15 cellular contexts compared by ENCODE assay signal in the genomic region with DNA sequence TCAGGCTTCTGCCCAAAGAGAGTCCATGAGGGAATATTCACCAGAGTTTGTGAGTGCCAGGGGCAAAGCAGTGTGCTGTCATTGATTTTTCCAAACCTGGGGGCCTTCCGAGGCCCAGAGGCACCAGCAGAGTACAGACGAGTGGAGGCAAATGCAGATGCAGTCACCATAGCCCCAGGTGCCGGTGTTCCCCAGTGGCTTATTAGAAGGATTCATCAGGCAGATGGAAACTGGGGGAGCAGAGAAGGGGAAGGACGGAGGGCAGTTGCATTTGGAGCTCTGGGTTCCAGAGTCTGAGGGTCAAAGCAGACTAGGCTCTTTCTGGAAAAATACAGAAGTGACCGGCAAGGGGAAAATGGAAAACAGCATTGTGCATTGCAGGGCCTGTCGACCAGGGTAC.
A peak's percentile ranks its signal among the peaks of the same experiment; 100 is the strongest.
DNase-seq lines count a peak whose midpoint lies in the region; ATAC-seq and TF ChIP-seq lines count a peak whose summit lies in the region.
"Had no signal": no experiment of that assay in that cellular context is flagged by ENCODE, and none has a peak within 500 bp of the region (broad histone marks: within the 10 kb centered on the region; RNA-seq: fewer than 3 reads in every experiment).

No MANE protein-coding gene starts in this region.

- no peaks in the 10 kb centered on the region for H3K9me3 ChIP-seq in vagina
- H3K9me3 ChIP-seq: BE2C had no signal

- DNase-seq in Right ventricle myocardium inferior (ENCODE audit: missing footprints) (peak; percentile 20), left cardiac atrium (no peak), NCI-H2171 treated with DMSO at 0.1 percent for 48 hours (lab: John Stamatoyannopoulos, UW) (peak; percentile 48), islet precursor cell (peak; percentile 32), vagina (ENCODE audit: extremely low spot score in 2 of 2) (peak in 1 of 2 donors; percentile 90), NCI-H526 (lab: John Stamatoyannopoulos, UW) (no peak)
- DNase-seq: BE2C; CD4-positive, alpha-beta memory T cell; DMS153; DMS79 treated with DMSO at 0.1 percent for 48 hours; EL had no signal

- no peak for TF ChIP-seq CTCF in vagina (IDR thresholded peaks at IDR 0.05)

- H3K4me1 ChIP-seq in vagina, result peaks cover 41% of the 10 kb centered on the region

- no peak overlapping the region for H3K4me3 ChIP-seq in vagina

- H3K27ac ChIP-seq in vagina, result peak overlapping the region; percentile 76
- H3K27ac ChIP-seq: C4-2B had no signal

- no peak for TF ChIP-seq POLR2A in vagina (IDR thresholded peaks at IDR 0.05)

- no peaks in the 10 kb centered on the region for H3K27me3 ChIP-seq in vagina
- H3K27me3 ChIP-seq: BE2C had no signal

- no peaks in the 10 kb centered on the region for H3K36me3 ChIP-seq in vagina
- H3K36me3 ChIP-seq: BE2C had no signal

- intact Hi-C loops in Right ventricle myocardium inferior (cut with DNase I) (no loop called here), left cardiac atrium (cut with DNase I) (no loop called here), vagina (cut with DNase I) (no loop called here)

- no peak for ATAC-seq in Right ventricle myocardium inferior
- no peak for ATAC-seq in left cardiac atrium
- ATAC-seq in GM21526 (IDR thresholded peaks at IDR 0.05; ENCODE audit: low FRiP score, unreplicated experiment), result no peak
- no peak for ATAC-seq in GM18873 (IDR thresholded peaks at IDR 0.05; ENCODE audit: low FRiP score, unreplicated experiment)
- ATAC-seq: HCT116 had no signal

Comparison
In these comparisons a context has a peak if more than half of its experiments do, and no peak if none do; other contexts are left out.
1. DNase-seq: peak in Right ventricle myocardium inferior (single experiment), NCI-H2171 treated with DMSO at 0.1 percent for 48 hours (single experiment) and islet precursor cell (single experiment); none in left cardiac atrium (single experiment) and NCI-H526 (0 of 2).